Comparison of ENCODE assay signal across 8 cellular contexts in the genomic region with DNA sequence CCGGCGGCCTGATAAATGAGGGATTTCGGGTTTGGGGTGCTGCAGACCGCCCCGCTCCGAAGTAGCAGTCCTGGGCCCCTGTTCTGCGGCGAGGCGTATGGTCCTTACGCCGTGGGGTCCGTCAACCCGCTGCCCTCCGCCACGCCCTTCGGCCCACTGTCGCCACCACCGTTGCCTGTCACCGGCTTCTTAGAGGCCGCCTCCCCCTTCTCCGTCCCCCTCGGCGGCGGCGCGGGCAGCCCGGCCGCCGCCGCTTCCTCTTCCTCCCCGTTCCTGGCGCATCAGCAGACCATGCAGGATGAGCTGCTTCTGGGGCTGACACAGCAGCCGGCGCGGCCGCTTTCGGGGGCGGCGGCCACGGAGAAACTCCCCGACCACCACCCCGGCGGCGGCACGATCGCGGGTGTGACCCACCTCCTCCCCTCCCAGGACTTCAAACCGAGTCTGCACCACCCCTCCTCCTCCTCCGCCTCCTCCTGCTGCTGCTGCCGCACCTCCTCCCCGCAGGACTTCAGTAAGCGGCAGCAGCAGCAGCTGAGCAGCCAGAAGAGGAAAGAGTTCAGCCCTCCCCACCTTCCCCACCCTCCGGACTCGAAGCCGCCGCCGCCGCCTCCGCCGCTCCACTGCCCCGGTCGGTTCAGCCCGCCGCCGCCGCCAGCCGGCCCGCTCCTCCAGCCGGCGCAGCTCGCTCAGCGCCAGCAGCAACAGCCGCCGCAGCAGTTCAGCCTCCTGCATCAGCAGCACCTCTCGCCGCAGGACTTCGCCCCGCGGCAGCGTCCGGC. TPM values are rescaled to one million over a fixed set of nuclear protein-coding genes. Genes with fewer than 3 reads are reported as not detected.
DNase-seq lines count a peak whose midpoint lies in the region; ATAC-seq and TF ChIP-seq lines count a peak whose summit lies in the region.

No MANE protein-coding gene starts in this region.

- peak; percentile 35 for DNase-seq in NCI-H82 treated with DMSO at 0.1 percent for 48 hours (lab: John Stamatoyannopoulos, UW; ENCODE audit: unreplicated experiment)
- DNase-seq in activated CD8-positive, alpha-beta T cell treated with anti-CD3 and anti-CD28 coated beads for 36 hours, result peak; percentile 76
- DNase-seq in ecto neural progenitor cell (ENCODE audit: low spot score), result peak; percentile 81
- peak; percentile 80 for DNase-seq in lung (ENCODE audit: low spot score)
- peak; percentile 66 to 74 (median 67) for DNase-seq in stimulated activated CD4-positive, alpha-beta T cell treated with anti-CD3 and anti-CD28 coated beads, TNF-alpha, amount 100 ng/mL, for 4 hours (ENCODE audit: low read depth in 3 of 3)

- peak overlapping the region; percentile 94 for H3K27ac Mint-ChIP-seq in activated CD8-positive, alpha-beta T cell treated with anti-CD3 and anti-CD28 coated beads for 36 hours

- intact Hi-C loops in activated CD8-positive, alpha-beta T cell treated with anti-CD3 and anti-CD28 coated beads for 36 hours (cut with micrococcal nuclease), result loop anchor here (5.0 to 10.0 kb wide), 4 partner anchors 78 to 1348 kb away; partner anchors contain the start of gene FBXL5

- no peak overlapping the region for H2AFZ ChIP-seq in ACC112 (ENCODE audit: low read length, unreplicated experiment)

- no peaks in the 10 kb centered on the region for H3K36me3 Mint-ChIP-seq in activated CD8-positive, alpha-beta T cell treated with anti-CD3 and anti-CD28 coated beads for 36 hours (ENCODE audit: low read depth)

- POLR2A ChIA-PET in activated CD8-positive, alpha-beta T cell treated with anti-CD3 and anti-CD28 coated beads for 36 hours (lab: Charles Lee), result interaction anchor here (0.6 to 1.0 kb wide), 3 partner anchors 25 to 777 kb away, joined by 3 to 4 read pairs (median 3); no protein-coding TSS in a partner anchor

- no peaks in the 10 kb centered on the region for H3K27me3 Mint-ChIP-seq in activated CD8-positive, alpha-beta T cell treated with anti-CD3 and anti-CD28 coated beads for 36 hours

- TF ChIP-seq CTCF in activated CD8-positive, alpha-beta T cell treated with anti-CD3 and anti-CD28 coated beads for 36 hours (IDR thresholded peaks at IDR 0.05), result no peak
- no peak for TF ChIP-seq CTCF in lung (IDR thresholded peaks at IDR 0.05; ENCODE audit: control extremely low read depth, extremely low read depth)

- H3K4me1 ChIP-seq in ACC112 (ENCODE audit: control insufficient read depth, insufficient read depth, low read length, unreplicated experiment) (peaks cover 20% of the 10 kb centered on the region), lung (ENCODE audit: control insufficient read depth in 2 of 2, insufficient read depth in 2 of 2, low read length in 2 of 2) (peaks cover 0 to 2% of the 10 kb centered on the region in 2 donors)

- H3K9me3 Mint-ChIP-seq in activated CD8-positive, alpha-beta T cell treated with anti-CD3 and anti-CD28 coated beads for 36 hours, result no peaks in the 10 kb centered on the region

- CTCF ChIA-PET in activated CD8-positive, alpha-beta T cell treated with anti-CD3 and anti-CD28 coated beads for 36 hours (lab: Charles Lee), result interaction anchor here (0.7 to 2.3 kb wide), 4 partner anchors 12 to 1349 kb away, joined by 3 to 6 read pairs (median 3); no protein-coding TSS in a partner anchor

- ATAC-seq in GM18870 (IDR thresholded peaks at IDR 0.05; ENCODE audit: unreplicated experiment) (peak; percentile 14), HG03108 (IDR thresholded peaks at IDR 0.05; ENCODE audit: unreplicated experiment) (peak; percentile 19), lung (ENCODE audit: insufficient read depth, low FRiP score) (peak; percentile 21)
- peak; percentile 31 for ATAC-seq in activated CD8-positive, alpha-beta T cell treated with anti-CD3 and anti-CD28 coated beads for 36 hours

- H3K4me3 ChIP-seq in ACC112 (ENCODE audit: low read depth, low read length), result peak overlapping the region; percentile 86
- H3K4me3 ChIP-seq in lung, result peak overlapping the region; percentile 92

- H3K4me1 Mint-ChIP-seq in activated CD8-positive, alpha-beta T cell treated with anti-CD3 and anti-CD28 coated beads for 36 hours (ENCODE audit: low read depth), result peaks cover 13% of the 10 kb centered on the region

- peaks cover 47% of the 10 kb centered on the region for H3K79me2 ChIP-seq in ACC112 (ENCODE audit: control insufficient read depth, insufficient read depth, low read length, unreplicated experiment)

- peaks cover 9% of the 10 kb centered on the region; the same call in 1 of the 2 replicates for H3K36me3 ChIP-seq in ACC112 (ENCODE audit: insufficient read depth, low read length)
- H3K36me3 ChIP-seq in lung (ENCODE audit: control insufficient read depth in 2 of 2, insufficient read depth in 2 of 2, low read length in 2 of 2), result no peaks in the 10 kb centered on the region

- H3K27me3 ChIP-seq in ACC112 (ENCODE audit: insufficient read depth, low read length) (no peaks in the 10 kb centered on the region), lung (ENCODE audit: control insufficient read depth, insufficient read depth) (no peaks in the 10 kb centered on the region)

- WGBS in lung, 2 donors, result 1% methylated on average over 39 to 81 of the region's 81 CpGs

- peak overlapping the region; percentile 81 for H3K4me3 Mint-ChIP-seq in activated CD8-positive, alpha-beta T cell treated with anti-CD3 and anti-CD28 coated beads for 36 hours

- peak overlapping the region; percentile 97 for H3K27ac ChIP-seq in ACC112 (ENCODE audit: low read depth, low read length)
- H3K27ac ChIP-seq in lung (ENCODE audit: low read depth in 1 of 2, low read length in 1 of 2), result peak overlapping the region; percentile 100

- H3K9me3 ChIP-seq in lung (ENCODE audit: control insufficient read depth in 2 of 2, insufficient read depth in 1 of 2, low read length in 1 of 2), result no peaks in the 10 kb centered on the region

RNA-seq across cellular contexts. Expression of gene CPEB2, which starts 0.6 kb away (rescaled TPM):
- 1 to 10 TPM; 4.1 to 5.3 TPM for total RNA-seq in activated CD8-positive, alpha-beta T cell treated with anti-CD3 and anti-CD28 coated beads for 36 hours
- 10 to 100 TPM; 22.9 to 29.9 TPM for total RNA-seq in lung
- 1 to 10 TPM; 4.8 to 5.5 TPM for polyA plus RNA-seq in lung

Comparison
In these comparisons a context has a peak if more than half of its experiments do, and no peak if none do; other contexts are left out.
1. Peak in every context shown above with its lines: DNase-seq, ATAC-seq, H3K4me3 ChIP-seq and H3K27ac ChIP-seq.